1 cellular context compared by ENCODE assay signal in genomic region chr1:234544094-234544579, GRCh38.
TF ChIP-seq lines count a peak whose summit lies in the region.

No MANE protein-coding gene starts in this region.

TF ChIP-seq in HEK293, 187 proteins besides CTCF, POLR2A, EP300 and RAD21 (continued from another document):
- TF ChIP-seq ZNF398 (tag by site-specific recombination; IDR thresholded peaks at IDR 0.05) (peak; percentile 100), ZNF274 (IDR thresholded peaks at IDR 0.05; ENCODE audit: low read length) (no peak), ZNF274 (tag by site-specific recombination; IDR thresholded peaks at IDR 0.05; ENCODE audit: borderline replicate concordance) (no peak), MYNN (tag by site-specific recombination; IDR thresholded peaks at IDR 0.05; ENCODE audit: borderline replicate concordance) (no peak), ZNF521 (tag by site-specific recombination; IDR thresholded peaks at IDR 0.05) (no peak), ZSCAN4 (tag by site-specific recombination; IDR thresholded peaks at IDR 0.05) (no peak; the same call in 1 of the 2 replicates), ZNF571 (tag by site-specific recombination; IDR thresholded peaks at IDR 0.05) (no peak), FEZF1 (tag by site-specific recombination; IDR thresholded peaks at IDR 0.05) (peak; percentile 100), ZBTB20 (tag by site-specific recombination; IDR thresholded peaks at IDR 0.05) (peak; percentile 90), REST (tag by site-specific recombination; IDR thresholded peaks at IDR 0.05) (no peak), ZSCAN30 (tag by site-specific recombination; IDR thresholded peaks at IDR 0.05) (no peak; the same call in 1 of the 2 replicates), ZNF341 (tag by site-specific recombination; IDR thresholded peaks at IDR 0.05; ENCODE audit: low read depth) (peak; percentile 63), KLF16 (tag by site-specific recombination; IDR thresholded peaks at IDR 0.05) (no peak; the same call in 1 of the 2 replicates), ZNF488 (tag by site-specific recombination; IDR thresholded peaks at IDR 0.05) (no peak), ZNF394 (tag by site-specific recombination; IDR thresholded peaks at IDR 0.05; ENCODE audit: borderline replicate concordance) (peak; percentile 9; the same call in 1 of the 2 replicates), ZNF747 (tag by site-specific recombination; IDR thresholded peaks at IDR 0.05) (no peak), ZNF114 (tag by site-specific recombination; IDR thresholded peaks at IDR 0.05) (no peak), ZEB2 (tag by site-specific recombination; IDR thresholded peaks at IDR 0.05) (no peak; the same call in 1 of the 2 replicates), ZNF24 (tag by site-specific recombination; IDR thresholded peaks at IDR 0.05) (no peak), HIC1 (tag by site-specific recombination; IDR thresholded peaks at IDR 0.05) (no peak), ZSCAN16 (tag by site-specific recombination; IDR thresholded peaks at IDR 0.05) (peak; percentile 81; the same call in 1 of the 2 replicates), ZNF37A (tag by site-specific recombination; IDR thresholded peaks at IDR 0.05) (no peak), GFI1B (tag by site-specific recombination; IDR thresholded peaks at IDR 0.05) (peak; percentile 87), ZNF138 (tag by site-specific recombination; IDR thresholded peaks at IDR 0.05; ENCODE audit: borderline replicate concordance) (no peak), GLI2 (tag by site-specific recombination; IDR thresholded peaks at IDR 0.05; ENCODE audit: borderline replicate concordance, low read depth) (no peak), SP7 (tag by site-specific recombination; IDR thresholded peaks at IDR 0.05) (no peak), ZNF664 (tag by site-specific recombination; IDR thresholded peaks at IDR 0.05) (no peak), ZNF501 (tag by site-specific recombination; IDR thresholded peaks at IDR 0.05) (peak; percentile 81), ZNF518A (tag by site-specific recombination; conservative IDR thresholded peaks at IDR 0.05; ENCODE audit: low read depth) (0 out of 2 replicates have a peak, but pooled peaks have one; percentile 19), ZSCAN18 (tag by site-specific recombination; IDR thresholded peaks at IDR 0.05) (peak; percentile 10; the same call in 1 of the 2 replicates), HOXA7 (CRISPR knock-in tag; IDR thresholded peaks at IDR 0.05; ENCODE audit: borderline replicate concordance) (no peak), ZNF513 (tag by site-specific recombination; IDR thresholded peaks at IDR 0.05) (no peak), ZNF658 (tag by site-specific recombination; IDR thresholded peaks at IDR 0.05) (no peak), ZNF776 (tag by site-specific recombination; IDR thresholded peaks at IDR 0.05; ENCODE audit: borderline replicate concordance) (no peak), ZNF777 (tag by site-specific recombination; IDR thresholded peaks at IDR 0.05; ENCODE audit: borderline replicate concordance) (no peak), PRDM10 (tag by site-specific recombination; IDR thresholded peaks at IDR 0.05) (no peak), ZNF140 (tag by site-specific recombination; IDR thresholded peaks at IDR 0.05) (no peak), ZNF600 (tag by site-specific recombination; IDR thresholded peaks at IDR 0.05) (peak; percentile 95)
